In the genomic region with DNA sequence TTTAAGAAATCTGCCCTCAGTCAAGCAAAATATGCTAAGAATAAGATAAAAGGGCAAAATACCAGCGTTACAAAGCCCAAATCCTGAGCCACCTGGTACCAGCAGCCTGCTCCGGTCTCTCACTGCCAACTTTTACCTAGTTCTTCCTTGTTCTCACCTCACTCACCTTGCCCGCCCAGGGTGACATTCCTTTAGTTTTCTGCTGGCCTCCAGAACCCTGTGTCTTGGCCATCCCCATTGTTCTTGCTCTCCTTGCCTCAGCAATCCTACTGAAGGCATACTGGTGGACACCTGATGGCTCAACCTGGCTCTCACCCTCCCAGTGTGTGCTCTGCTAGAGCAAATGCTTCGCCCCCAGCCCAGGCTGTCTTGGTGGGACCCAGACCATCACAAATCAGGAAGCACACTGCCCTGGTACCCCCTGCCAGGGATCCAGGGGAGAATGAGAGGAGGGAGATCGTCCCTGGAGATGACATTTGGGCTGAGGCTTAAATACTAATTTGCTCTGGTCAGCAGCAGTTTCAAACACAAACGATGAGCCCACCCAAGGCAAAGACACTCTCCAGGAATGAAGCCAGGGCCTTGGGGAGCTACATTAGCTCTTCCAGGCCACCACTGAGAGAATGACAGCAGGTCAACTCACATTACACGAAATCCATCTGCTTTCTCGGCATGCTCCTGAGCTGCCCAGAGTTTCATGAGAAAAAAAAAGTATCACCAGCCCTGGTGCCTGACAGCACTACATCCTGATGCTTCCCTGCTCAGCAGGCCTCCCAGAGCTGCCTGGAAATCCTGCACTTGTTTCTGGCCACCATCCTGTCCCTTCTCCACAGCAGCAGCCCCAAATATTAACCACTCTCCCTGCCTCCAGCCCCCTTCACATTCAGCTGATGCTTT, we compare ENCODE assay signal across 23 cellular contexts. TPM values are rescaled to one million over a fixed set of nuclear protein-coding genes. Genes with fewer than 3 reads are reported as not detected.
A peak's percentile ranks its signal among the peaks of the same experiment; 100 is the strongest.
DNase-seq lines count a peak whose midpoint lies in the region; ATAC-seq and TF ChIP-seq lines count a peak whose summit lies in the region.
"Had no signal": no experiment of that assay in that cellular context is flagged by ENCODE, and none has a peak within 500 bp of the region (broad histone marks: within the 10 kb centered on the region; RNA-seq: fewer than 3 reads in every experiment).

No MANE protein-coding gene starts in this region.

- DNase-seq in Calu3: no peak
- no peak for DNase-seq in HEK293T (ENCODE audit: extremely low spot score)
- no peak for DNase-seq in endodermal cell
- DNase-seq in progenitor cell of endocrine pancreas (ENCODE audit: low spot score, unreplicated experiment): no peak
- DNase-seq in esophagus squamous epithelium (lab: John Stamatoyannopoulos, UW): no peak
- DNase-seq in NCI-H1417 (lab: John Stamatoyannopoulos, UW): no peak
- DNase-seq: CD8-positive, alpha-beta T cell; GDM1; GOT3; MM.1S; NCI-H1092; NCI-H146; NCI-H2029 treated with DMSO at 0.1 percent for 48 hours; NCI-H510A; NCI-H774; RPMI8226; SHP77 treated with DMSO at 0.1 percent for 48 hours; SK-N-SH had no signal

- no peak overlapping the region for H3K4me3 Mint-ChIP-seq in Calu3 (ENCODE audit: low read depth, unreplicated experiment)
- H3K4me3 Mint-ChIP-seq in endodermal cell: no peak overlapping the region
- H3K4me3 Mint-ChIP-seq in progenitor cell of endocrine pancreas (ENCODE audit: low read depth): no peak overlapping the region
- H3K4me3 Mint-ChIP-seq: CD8-positive, alpha-beta T cell had no signal

- 86 to 87% methylated on average over 7 to 8 of the region's 8 CpGs for WGBS in endodermal cell (ENCODE audit: insufficient coverage in 1 of 2, insufficient read length in 1 of 2), 2 experiments
- 71 to 75% methylated on average over 6 to 7 of the region's 8 CpGs for WGBS in esophagus squamous epithelium, 2 donors

- peaks cover 17% of the 10 kb centered on the region for H3K27me3 ChIP-seq in endodermal cell (ENCODE audit: control insufficient read depth, insufficient read depth, low read length, poor library complexity, severe bottlenecking)
- H3K27me3 ChIP-seq in esophagus squamous epithelium: peaks cover 0 to 17% (median 0%) of the 10 kb centered on the region in 4 donors
- H3K27me3 ChIP-seq: BLaER1 had no signal

- TF ChIP-seq CTCF in Calu3 (IDR thresholded peaks at IDR 0.05; ENCODE audit: unreplicated experiment) (no peak), endodermal cell (conservative IDR thresholded peaks at IDR 0.05) (no peak), progenitor cell of endocrine pancreas (IDR thresholded peaks at IDR 0.05; ENCODE audit: unreplicated experiment) (no peak), esophagus squamous epithelium (IDR thresholded peaks at IDR 0.05) (no peak)

- no peaks in the 10 kb centered on the region for H3K9me3 Mint-ChIP-seq in Calu3 (ENCODE audit: low read depth, unreplicated experiment)
- H3K9me3 Mint-ChIP-seq in endodermal cell: no peaks in the 10 kb centered on the region
- H3K9me3 Mint-ChIP-seq in progenitor cell of endocrine pancreas (ENCODE audit: low read depth): no peaks in the 10 kb centered on the region
- H3K9me3 Mint-ChIP-seq: CD8-positive, alpha-beta T cell had no signal

- H3K9me3 ChIP-seq in endodermal cell (ENCODE audit: control insufficient read depth, low read length): no peaks in the 10 kb centered on the region
- no peaks in the 10 kb centered on the region for H3K9me3 ChIP-seq in esophagus squamous epithelium
- H3K9me3 ChIP-seq: BLaER1, SK-N-SH had no signal

- no peak for ATAC-seq in GM19035 (IDR thresholded peaks at IDR 0.05; ENCODE audit: unreplicated experiment)
- ATAC-seq: CD8-positive, alpha-beta T cell; HCT116 had no signal

- H3K4me3 ChIP-seq in endodermal cell (ENCODE audit: low read length): no peak overlapping the region
- H3K4me3 ChIP-seq in esophagus squamous epithelium: no peak overlapping the region
- H3K4me3 ChIP-seq: BLaER1 had no signal

- no peak for TF ChIP-seq POLR2A in esophagus squamous epithelium (IDR thresholded peaks at IDR 0.05)

- intact Hi-C loops in Calu3 (cut with micrococcal nuclease; ENCODE audit: unreplicated experiment) (no loop called here), esophagus squamous epithelium (cut with DNase I) (no loop called here)

- H3K27ac ChIP-seq in endodermal cell (ENCODE audit: low read depth, low read length): no peak overlapping the region
- no peak overlapping the region for H3K27ac ChIP-seq in esophagus squamous epithelium
- H3K27ac ChIP-seq: BLaER1 had no signal

- CTCF ChIA-PET in Calu3 (lab: Charles Lee) (interaction anchor here (0.6 to 1.6 kb wide), 4 partner anchors 12 to 381 kb away, joined by 3 to 4 read pairs (median 4); partner anchors contain the start of gene SOWAHA), HEK293T (lab: Yijun Ruan, JAX) (interaction anchor here (0.6 to 0.7 kb wide), 2 partner anchors 18 to 43 kb away, joined by 3 to 4 read pairs; no protein-coding TSS in a partner anchor)

- H3K36me3 Mint-ChIP-seq in Calu3 (ENCODE audit: insufficient read depth, unreplicated experiment) (no peaks in the 10 kb centered on the region), endodermal cell (ENCODE audit: low read depth) (no peaks in the 10 kb centered on the region), progenitor cell of endocrine pancreas (ENCODE audit: insufficient read depth) (no peaks in the 10 kb centered on the region)
- H3K36me3 Mint-ChIP-seq: CD8-positive, alpha-beta T cell had no signal

- no peak overlapping the region for H3K9ac ChIP-seq in endodermal cell (ENCODE audit: extremely low read depth, low read length, poor library complexity, severe bottlenecking)
- H3K9ac ChIP-seq: BLaER1, SK-N-SH had no signal

- H3K4me1 Mint-ChIP-seq in Calu3 (ENCODE audit: low read depth, unreplicated experiment): no peaks in the 10 kb centered on the region
- peaks cover 29% of the 10 kb centered on the region for H3K4me1 Mint-ChIP-seq in endodermal cell
- H3K4me1 Mint-ChIP-seq in progenitor cell of endocrine pancreas (ENCODE audit: low read depth): peaks cover 19% of the 10 kb centered on the region

- no peaks in the 10 kb centered on the region for H3K36me3 ChIP-seq in endodermal cell (ENCODE audit: control insufficient read depth, insufficient read depth, low read length)
- no peaks in the 10 kb centered on the region for H3K36me3 ChIP-seq in esophagus squamous epithelium
- H3K36me3 ChIP-seq: BLaER1 had no signal

- H3K27me3 Mint-ChIP-seq in Calu3 (ENCODE audit: unreplicated experiment): peaks cover 31% of the 10 kb centered on the region
- H3K27me3 Mint-ChIP-seq in endodermal cell (ENCODE audit: insufficient read depth): peaks cover 16% of the 10 kb centered on the region
- H3K27me3 Mint-ChIP-seq in progenitor cell of endocrine pancreas: peaks cover 19% of the 10 kb centered on the region

- POLR2A ChIA-PET in HEK293T (lab: Yijun Ruan, JAX): no interaction called here

- BruUV-seq in Calu3 (replicated peaks; lab: Mats Ljungman, UMichigan): no TSS peak

- peaks cover 5% of the 10 kb centered on the region for H3K4me1 ChIP-seq in endodermal cell (ENCODE audit: control insufficient read depth, insufficient read depth, low read length)
- H3K4me1 ChIP-seq in esophagus squamous epithelium: no peaks in the 10 kb centered on the region

- peak overlapping the region; percentile 24 for H3K27ac Mint-ChIP-seq in Calu3 (ENCODE audit: unreplicated experiment)
- H3K27ac Mint-ChIP-seq in endodermal cell: peak overlapping the region; percentile 32
- H3K27ac Mint-ChIP-seq in progenitor cell of endocrine pancreas: peak overlapping the region; percentile 9
- H3K27ac Mint-ChIP-seq: CD8-positive, alpha-beta T cell had no signal

TF ChIP-seq in HEK293T, 16 proteins besides CTCF, POLR2A, EP300 and RAD21:
- TF ChIP-seq ZNF384 (IDR thresholded peaks at IDR 0.05) (0 out of 2 replicates have a peak, but pooled peaks have one; percentile 16), BHLHE40 (IDR thresholded peaks at IDR 0.05; ENCODE audit: borderline replicate concordance) (no peak)

RNA-seq across cellular contexts. Expression of gene SEPTIN8, which starts 12.2 kb away (rescaled TPM):
- total RNA-seq in Calu3 (2022) (40.4 and 48.5 TPM in 2 replicates), endodermal cell (10 to 100 TPM; 49.0 to 56.7 TPM), progenitor cell of endocrine pancreas (60.4 and 67.2 TPM in 2 replicates), esophagus squamous epithelium (10 to 100 TPM; 31.9 to 44.9 (median 38.3) TPM)
- polyA plus RNA-seq in endodermal cell (2013, experiment 1 of 2): 44.7 TPM
- polyA plus RNA-seq in endodermal cell (2013, experiment 2 of 2): 40.8 TPM

RNA-seq across cellular contexts. Expression of gene SOWAHA, which starts 23.9 kb away (rescaled TPM):
- total RNA-seq in Calu3 (2022) (0.78 and 0.88 TPM in 2 replicates), endodermal cell (under 1 TPM in 1 of 2 donors, not detected in 1; 0.13 TPM), progenitor cell of endocrine pancreas (0.98 and 1.3 TPM in 2 replicates), esophagus squamous epithelium (under 1 TPM in 2 of 4 donors, not detected in 2; 0.13 to 0.45 TPM)
- not detected for polyA plus RNA-seq in endodermal cell (2013, experiment 1 of 2)
- not detected for polyA plus RNA-seq in endodermal cell (2013, experiment 2 of 2)
- total RNA-seq: A673; CD8-positive, alpha-beta T cell; LHCN-M2 had no signal

RNA-seq across cellular contexts. Expression of gene SHROOM1, which starts 41.2 kb away (rescaled TPM):
- total RNA-seq in Calu3 (2022) (24.5 and 27.0 TPM in 2 replicates), endodermal cell (10 to 100 TPM in 1 of 2 donors, 1 to 10 TPM in 1; 6.6 to 14.4 TPM), progenitor cell of endocrine pancreas (10.0 and 12.6 TPM in 2 replicates), esophagus squamous epithelium (10 to 100 TPM in 1 of 4 donors, 1 to 10 TPM in 3; 2.7 to 10.7 (median 3.7) TPM)
- polyA plus RNA-seq in endodermal cell (2013, experiment 1 of 2): 2.1 TPM
- polyA plus RNA-seq in endodermal cell (2013, experiment 2 of 2): 0.91 TPM

RNA-seq across cellular contexts. Expression of gene CCNI2, which starts 42.0 kb away (rescaled TPM):
- total RNA-seq in Calu3 (2022) (3.3 and 3.4 TPM in 2 replicates), endodermal cell (1 to 10 TPM; 1.2 to 1.3 TPM), progenitor cell of endocrine pancreas (0.36 and 0.49 TPM in 2 replicates), esophagus squamous epithelium (under 1 TPM in 2 of 4 donors, not detected in 2; 0.19 to 0.29 TPM)
- 0.21 TPM for polyA plus RNA-seq in endodermal cell (2013, experiment 1 of 2)
- polyA plus RNA-seq in endodermal cell (2013, experiment 2 of 2): not detected
- total RNA-seq: A673, LHCN-M2 had no signal

RNA-seq across cellular contexts. Expression of gene KIF3A, which starts 51.9 kb away (rescaled TPM):
- total RNA-seq in Calu3 (2022) (17.5 and 18.9 TPM in 2 replicates), endodermal cell (10 to 100 TPM; 19.6 to 25.2 TPM), progenitor cell of endocrine pancreas (33.1 and 33.6 TPM in 2 replicates), esophagus squamous epithelium (1 to 10 TPM; 2.2 to 7.6 (median 4.6) TPM)
- polyA plus RNA-seq in endodermal cell (2013, experiment 1 of 2): 14.6 TPM
- polyA plus RNA-seq in endodermal cell (2013, experiment 2 of 2): 14.7 TPM
